ENCODE assay signal across 8 cellular contexts in the genomic region with DNA sequence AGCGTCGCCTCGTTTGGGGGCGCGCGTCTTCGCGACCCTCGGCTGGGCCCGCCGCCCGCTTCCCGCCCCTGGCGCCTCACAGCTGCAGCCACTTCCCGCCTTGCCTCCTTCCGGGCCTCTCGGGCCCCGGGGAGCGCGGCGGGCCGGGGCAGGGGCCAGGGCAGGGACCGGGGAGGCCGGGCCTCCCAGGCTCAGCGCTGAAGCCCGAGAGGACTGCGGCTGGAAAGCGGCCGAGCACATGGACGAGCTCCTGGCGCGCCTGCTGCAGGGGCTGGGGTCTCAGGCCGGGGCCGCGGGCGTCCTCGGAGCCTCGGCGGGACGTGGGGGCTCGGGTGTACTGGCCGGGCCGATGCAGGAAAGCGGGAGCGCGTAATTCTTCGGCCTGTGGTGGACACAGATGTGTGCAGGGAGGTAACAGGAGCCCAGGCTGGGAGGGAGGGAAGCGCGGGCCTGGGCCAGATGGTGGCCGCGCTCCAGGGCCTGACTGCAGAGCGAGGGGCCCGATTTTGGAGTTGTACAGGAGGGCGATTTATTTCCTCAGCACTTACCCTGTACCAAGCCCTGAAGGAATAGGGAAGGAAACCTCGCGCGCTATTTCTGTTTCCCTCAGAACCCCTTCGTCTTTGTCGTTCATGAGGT. TPM values are rescaled to one million over a fixed set of nuclear protein-coding genes. Genes with fewer than 3 reads are reported as not detected.
DNase-seq lines count a peak whose midpoint lies in the region; ATAC-seq and TF ChIP-seq lines count a peak whose summit lies in the region.
"Not testable (repeated sequence)": the region's sequence is repeated elsewhere in the genome, so short reads cannot be mapped to it uniquely, and the experiment has no call there.

No MANE protein-coding gene starts in this region.

- H2AFZ ChIP-seq in GM23338, result not testable (repeated sequence)

- not testable (repeated sequence) for H3K36me3 ChIP-seq in BJ (ENCODE audit: control insufficient read depth, insufficient read depth, low read length); GM23338 (ENCODE audit: insufficient read depth); Panc1 (ENCODE audit: control insufficient read depth, insufficient read depth, low read length); kidney epithelial cell (ENCODE audit: control insufficient read depth, insufficient read depth, low read length)

- not testable (repeated sequence) for H3K4me1 ChIP-seq in GM23338 (ENCODE audit: insufficient read depth); Panc1 (ENCODE audit: control insufficient read depth, insufficient read depth, low read length)

- in situ Hi-C loops in Panc1 (cut with HindIII; ENCODE audit: low pct_unique_long_range_greater_than_20kb, low sequenced_read_pairs), result not testable (repeated sequence)

- not testable (repeated sequence) for H3K9me3 ChIP-seq in Panc1 (ENCODE audit: control insufficient read depth, insufficient read depth, low read depth, low read length)

- ATAC-seq in GM19025 (IDR thresholded peaks at IDR 0.05; ENCODE audit: low read depth, unreplicated experiment) (peak; percentile 26), GM23338 (peak; percentile 68), HG03139 (IDR thresholded peaks at IDR 0.05; ENCODE audit: unreplicated experiment) (peak; percentile 36), Panc1 (peak; percentile 80), sciatic nerve (peak; percentile 63)

- H3K9me3 Mint-ChIP-seq in GM23338, result not testable (repeated sequence)

- H3F3A ChIP-seq in GM23338 (replicated peaks; ENCODE audit: low read depth), result not testable (repeated sequence)

- not testable (repeated sequence) for H3K4me2 ChIP-seq in GM23338

- H3K27ac ChIP-seq in GM23338 (ENCODE audit: low read depth); Panc1 (ENCODE audit: low read length): not testable (repeated sequence)

- H3K27me3 Mint-ChIP-seq in GM23338 (ENCODE audit: insufficient read depth, low read depth, poor library complexity), result not testable (repeated sequence)

- not testable (repeated sequence) for H3K27me3 ChIP-seq in BJ (ENCODE audit: control insufficient read depth, insufficient read depth, low read length); GM23338 (ENCODE audit: insufficient read depth); Panc1 (ENCODE audit: control insufficient read depth, insufficient read depth, low read length); kidney epithelial cell (ENCODE audit: control insufficient read depth, insufficient read depth, low read length)

- not testable (repeated sequence) for H3K36me3 Mint-ChIP-seq in GM23338 (ENCODE audit: low read depth)

- H4K20me1 ChIP-seq in GM23338 (replicated peaks; ENCODE audit: insufficient read depth), result not testable (repeated sequence)

- H3K4me3 ChIP-seq in BJ (ENCODE audit: low read depth, low read length) (peak overlapping the region; percentile 37), GM23338 (peak overlapping the region; percentile 36; the same call in 1 of the 2 replicates), Panc1 (ENCODE audit: low read depth in 2 of 2, low read length in 2 of 2) (peak overlapping the region; percentile 20 to 38; a peak in 3 of 4 replicates), choroid plexus epithelial cell (ENCODE audit: low read depth, low read length) (peak overlapping the region; percentile 52), kidney epithelial cell (ENCODE audit: low read depth, low read length) (peak overlapping the region; percentile 34)

- H3K4me1 Mint-ChIP-seq in GM23338, result not testable (repeated sequence)

- not testable (repeated sequence) for H3K4me3 Mint-ChIP-seq in GM23338

- H3K27ac Mint-ChIP-seq in GM23338, result not testable (repeated sequence)

- not testable (repeated sequence) for DNase-seq in BJ (ENCODE audit: low read depth); GM23338 (ENCODE audit: low spot score); Panc1 (ENCODE audit: low read depth, low spot score); choroid plexus epithelial cell (ENCODE audit: low read depth); kidney epithelial cell (ENCODE audit: low read depth); sciatic nerve (ENCODE audit: low spot score)

- POLR2A ChIA-PET in BJ (lab: Charles Lee); Panc1 (lab: Charles Lee): not testable (repeated sequence)

- TF ChIP-seq CTCF in BJ (IDR thresholded peaks at IDR 0.05; ENCODE audit: insufficient read depth, low read depth, low read length); GM23338 (conservative IDR thresholded peaks at IDR 0.05; ENCODE audit: low read depth in 2 of 2); Panc1 (IDR thresholded peaks at IDR 0.05); choroid plexus epithelial cell (conservative IDR thresholded peaks at IDR 0.05; ENCODE audit: low read depth, low read length); kidney epithelial cell (IDR thresholded peaks at IDR 0.05; ENCODE audit: insufficient read depth, low read length, poor library complexity, severe bottlenecking): not testable (repeated sequence)

- not testable (repeated sequence) for BruUV-seq in Panc1 (replicated peaks; lab: Mats Ljungman, UMichigan)

- intact Hi-C loops in Panc1 (cut with micrococcal nuclease; ENCODE audit: unreplicated experiment); sciatic nerve (cut with DNase I): not testable (repeated sequence)

- not testable (repeated sequence) for H3K9me2 ChIP-seq in GM23338 (ENCODE audit: insufficient read depth)

- CTCF ChIA-PET in BJ (lab: Yijun Ruan, JAX); Panc1 (lab: Charles Lee): not testable (repeated sequence)

- H3K79me2 ChIP-seq in GM23338 (replicated peaks; ENCODE audit: insufficient read depth), result not testable (repeated sequence)

RNA-seq across cellular contexts. Expression of a gene that starts 0.5 kb away (rescaled TPM):
- polyA plus RNA-seq in BJ (2011; rRNA removed) (6.6 and 8.0 TPM in 2 replicates), GM23338 (2016; fragmentation: Nextera tagmentation; extraction: Ambion mirVana) (8.6 and 9.4 TPM in 2 replicates)
- 9.3 and 9.6 TPM in 2 replicates for polyA minus RNA-seq in BJ (2011; rRNA and poly(A)+ RNA removed)
- total RNA-seq in GM23338 (2014; rRNA removed; shearing (Covaris generic)), result 8.2 and 14.6 TPM in 2 replicates
- total RNA-seq in Panc1 (2021; ENCODE audit: unreplicated experiment) (19.2 TPM), kidney epithelial cell (11.5 and 15.7 TPM in 2 replicates), sciatic nerve (15.6 TPM)
- polyA plus RNA-seq in Panc1 (2012; ENCODE audit: insufficient read length), result 12.5 TPM

Comparison
In these comparisons a context has a peak if more than half of its experiments do, and no peak if none do; other contexts are left out.
1. ATAC-seq: peak in every context shown above with its lines; median percentile 80 in Panc1; 68 in GM23338; 63 in sciatic nerve; 36 in HG03139; 26 in GM19025.